In genomic region chr3:119967353-119968006, GRCh38 we compare ENCODE assay signal across 21 cellular contexts.
"Had no signal": no experiment of that assay in that cellular context is flagged by ENCODE, and none has a peak within 500 bp of the region (broad histone marks: within the 10 kb centered on the region; RNA-seq: fewer than 3 reads in every experiment).

No MANE protein-coding gene starts in this region.

- H3K9me3 ChIP-seq: SJSA1 had no signal

- DNase-seq: IMR-90, Kasumi-1, MM.1S, NCI-H1092 treated with DMSO at 0.1 percent for 48 hours, NCI-H1436, NCI-H1694, NCI-H1930, NCI-H2081, NCI-H2107, NCI-H2171, NCI-H226, NCI-H446, NCI-H510A, NCI-H524 treated with DMSO at 0.1 percent for 48 hours, NCI-H69, NCI-H774, Right ventricle myocardium superior, RPMI8226, SIG-M5 had no signal

- H3K36me3 ChIP-seq: SJSA1 had no signal

- H3K4me3 ChIP-seq: SJSA1, SK-N-MC had no signal

- H3K4me1 ChIP-seq: SJSA1 had no signal
